9 cellular contexts compared by ENCODE assay signal in genomic region chr18:62485684-62486083, GRCh38. TPM values are rescaled to one million over a fixed set of nuclear protein-coding genes. Genes with fewer than 3 reads are reported as not detected.
A peak's percentile ranks its signal among the peaks of the same experiment; 100 is the strongest.
DNase-seq lines count a peak whose midpoint lies in the region; TF ChIP-seq lines count a peak whose summit lies in the region.
"Had no signal": no experiment of that assay in that cellular context is flagged by ENCODE, and none has a peak within 500 bp of the region (broad histone marks: within the 10 kb centered on the region; RNA-seq: fewer than 3 reads in every experiment).

No MANE protein-coding gene starts in this region.

- H3K27me3 ChIP-seq in neuron (ENCODE audit: insufficient read depth, low read length) (peaks cover 8% of the 10 kb centered on the region), sigmoid colon (no peaks in the 10 kb centered on the region), left ventricle myocardium inferior (ENCODE audit: low read depth) (peaks cover 15% of the 10 kb centered on the region)

- TF ChIP-seq POLR2A in sigmoid colon (IDR thresholded peaks at IDR 0.05) = no peak

- peak overlapping the region; percentile 17 for H2AFZ ChIP-seq in neuron (ENCODE audit: low read depth, low read length)

- H3K4me3 ChIP-seq in neuron (ENCODE audit: low read length) = no peak overlapping the region
- H3K4me3 ChIP-seq in sigmoid colon = no peak overlapping the region
- no peak overlapping the region for H3K4me3 ChIP-seq in left ventricle myocardium inferior

- 31 to 56% methylated on average over 9 of the region's 9 CpGs for WGBS in sigmoid colon, 2 donors

- H3K36me3 ChIP-seq in neuron (ENCODE audit: insufficient read depth, low read length) = no peaks in the 10 kb centered on the region
- no peaks in the 10 kb centered on the region for H3K36me3 ChIP-seq in sigmoid colon
- H3K36me3 ChIP-seq in left ventricle myocardium inferior = no peaks in the 10 kb centered on the region

- H3K4me1 ChIP-seq in neuron (ENCODE audit: insufficient read depth, low read length) = peaks cover 7% of the 10 kb centered on the region
- H3K4me1 ChIP-seq in sigmoid colon = no peaks in the 10 kb centered on the region
- H3K4me1 ChIP-seq in left ventricle myocardium inferior = no peaks in the 10 kb centered on the region

- intact Hi-C loops in sigmoid colon (cut with DNase I) (no loop called here), left ventricle myocardium inferior (cut with micrococcal nuclease) (no loop called here)

- TF ChIP-seq CTCF in sigmoid colon (IDR thresholded peaks at IDR 0.05) = no peak
- TF ChIP-seq CTCF in left ventricle myocardium inferior (IDR thresholded peaks at IDR 0.05; ENCODE audit: borderline replicate concordance) = no peak

- DNase-seq in DMS79 (lab: John Stamatoyannopoulos, UW) (peak; percentile 29), MV-4-11 (lab: John Stamatoyannopoulos, UW) (peak; percentile 48), caudate nucleus (lab: John Stamatoyannopoulos, UW) (peak in 33 of 61 donors; percentile 1 to 80 (median 18)), SK-N-DZ (ENCODE audit: low spot score) (no peak), sigmoid colon (no peak), left ventricle myocardium inferior (no peak), NCI-H2171 treated with DMSO at 0.1 percent for 48 hours (lab: John Stamatoyannopoulos, UW) (no peak)
- DNase-seq: glutamatergic neuron had no signal

- H3K27ac ChIP-seq in caudate nucleus (ENCODE audit: low read depth, low read length) (no peak overlapping the region), sigmoid colon (no peak overlapping the region), left ventricle myocardium inferior (replicated peaks) (no peak overlapping the region)

- no peak for TF ChIP-seq EP300 in sigmoid colon (IDR thresholded peaks at IDR 0.05)

- H3K9me3 ChIP-seq in neuron (ENCODE audit: low read length) (no peaks in the 10 kb centered on the region), sigmoid colon (peaks cover 0 to 5% (median 1%) of the 10 kb centered on the region in 4 donors), left ventricle myocardium inferior (replicated peaks) (peaks cover 16% of the 10 kb centered on the region)

RNA-seq across cellular contexts. Expression of gene ZCCHC2, which starts 37.1 kb away (rescaled TPM):
- 3.6 and 4.9 TPM in 2 replicates for polyA plus RNA-seq in SK-N-DZ (2014; cell fraction: cytosol; rRNA removed)
- 3.8 and 4.6 TPM in 2 replicates for polyA plus RNA-seq in SK-N-DZ (2014; cell fraction: nucleus; rRNA removed)
- total RNA-seq in sigmoid colon (10 to 100 TPM; 14.4 to 23.5 (median 16.8) TPM), left ventricle myocardium inferior (13.1 TPM)
- 1 to 10 TPM; 4.4 to 9.2 (median 4.8) TPM for polyA plus RNA-seq in sigmoid colon

Comparison
In these comparisons a context has a peak if more than half of its experiments do, and no peak if none do; other contexts are left out.
1. DNase-seq: peak in DMS79 (single experiment), MV-4-11 (single experiment) and caudate nucleus (33 of 61); none in SK-N-DZ (single experiment), sigmoid colon (single experiment), left ventricle myocardium inferior (single experiment) and NCI-H2171 treated with DMSO at 0.1 percent for 48 hours (single experiment).